Comparison of ENCODE assay signal across 24 cellular contexts in the genomic region with DNA sequence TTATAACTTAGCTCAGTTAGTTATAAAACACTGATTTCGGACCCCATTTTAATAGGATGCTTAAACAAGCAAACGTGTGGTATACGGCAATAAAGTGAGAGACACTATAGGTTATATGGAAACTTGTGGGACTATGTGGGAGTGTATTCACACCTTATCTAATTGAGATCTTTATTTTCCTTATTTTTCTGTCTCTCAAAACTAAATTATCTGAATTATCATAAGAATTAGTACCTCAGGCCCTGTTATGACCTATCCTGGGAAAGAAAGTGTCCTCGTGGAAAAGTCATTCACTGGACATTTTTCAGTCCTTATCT. TPM values are rescaled to one million over a fixed set of nuclear protein-coding genes. Genes with fewer than 3 reads are reported as not detected.
DNase-seq lines count a peak whose midpoint lies in the region; ATAC-seq, FAIRE-seq and TF ChIP-seq lines count a peak whose summit lies in the region.
"Had no signal": no experiment of that assay in that cellular context is flagged by ENCODE, and none has a peak within 500 bp of the region (broad histone marks: within the 10 kb centered on the region; RNA-seq: fewer than 3 reads in every experiment).

No MANE protein-coding gene starts in this region.

- POLR2A ChIA-PET in HepG2 (lab: Yijun Ruan, JAX), result interaction anchor here (1.4 kb wide), 1 partner anchor 14 kb away, joined by 4 read pairs; the partner anchor contains the start of gene WWTR1

- in situ Hi-C loops in HepG2 (cut with HindIII; ENCODE audit: extremely low pct_ligation_motif_present, low pct_unique_long_range_greater_than_20kb) (no loop called here), gastrocnemius medialis (cut with MboI; ENCODE audit: low sequenced_read_pairs in 4 of 4) (loop anchor here in 1 of 4 donors (25.0 kb wide), 1 partner anchor 106 kb away; no protein-coding TSS in a partner anchor)

- peaks cover 14% of the 10 kb centered on the region; the same call in 1 of the 2 replicates for H4K20me1 ChIP-seq in GM23338 (replicated peaks; ENCODE audit: insufficient read depth)
- H4K20me1 ChIP-seq in HepG2 (ENCODE audit: insufficient read depth, low read length), result peaks cover 41% of the 10 kb centered on the region
- H4K20me1 ChIP-seq: BLaER1 had no signal

- H3K4me2 ChIP-seq in GM23338 (no peak overlapping the region), HepG2 (ENCODE audit: low read depth, low read length) (peak overlapping the region; percentile 12; the same call in 1 of the 2 replicates)
- H3K4me2 ChIP-seq: BLaER1, neural progenitor cell had no signal

- no peak for ATAC-seq in GM23338
- no peak for ATAC-seq in body of pancreas
- ATAC-seq in HepG2, result no peak
- no peak for ATAC-seq in gastrocnemius medialis
- no peak for ATAC-seq in upper lobe of right lung
- no peak for ATAC-seq in GM18519 (IDR thresholded peaks at IDR 0.05; ENCODE audit: low FRiP score, unreplicated experiment)
- no peak for ATAC-seq in activated CD4-positive, CD25-positive, alpha-beta regulatory T cell treated with anti-CD3 and anti-CD28 coated beads, Interleukin-2, amount 50 U/mL, for 24 hours
- ATAC-seq: activated CD4-positive, alpha-beta T cell treated with anti-CD3 and anti-CD28 coated beads for 36 hours; activated T-cell treated with anti-CD3 and anti-CD28 coated beads, Interleukin-2, amount 50 U/mL, for 4 hours had no signal

- TSS peak; percentile 8 for BruUV-seq in HepG2 (replicated peaks; lab: Mats Ljungman, UMichigan)

- DNase-seq in GM23338 (ENCODE audit: low spot score) (no peak), body of pancreas (no peak), HepG2 (ENCODE audit: low spot score) (no peak), sigmoid colon (no peak), gastrocnemius medialis (no peak), upper lobe of right lung (no peak)
- DNase-seq: ACHN; activated CD4-positive, alpha-beta T cell treated with anti-CD3 and anti-CD28 coated beads for 36 hours; activated naive CD4-positive, alpha-beta T cell treated with anti-CD3 and anti-CD28 coated beads for 36 hours; activated T-cell treated with anti-CD3 and anti-CD28 coated beads, Interleukin-2, amount 50 U/mL, for 4 hours; amniotic stem cell; central memory CD4-positive, alpha-beta T cell; H7; Kasumi-1; midbrain; NCI-H187 treated with DMSO at 0.1 percent for 48 hours; NCI-H526 treated with DMSO at 0.1 percent for 48 hours; stimulated activated CD8-positive, alpha-beta memory T cell treated with anti-CD3 and anti-CD28 coated beads, Interleukin-4, amount 100 ng/mL, for 48 hours had no signal

- H3K27ac ChIP-seq in GM23338 (ENCODE audit: low read depth) (no peak overlapping the region), body of pancreas (peak overlapping the region in 3 of 4 donors; percentile 44 to 71 (median 52)), HepG2 (ENCODE audit: extremely low read length, insufficient read depth, low read length) (peak overlapping the region; percentile 24), sigmoid colon (peak overlapping the region; percentile 58 to 84 (median 70)), gastrocnemius medialis (no peak overlapping the region), upper lobe of right lung (no peak overlapping the region)
- H3K27ac ChIP-seq: BLaER1, neural progenitor cell, SJSA1 had no signal

- no peak for FAIRE-seq in HepG2 (lab: Jason Lieb, UNC)

- H3K27me3 Mint-ChIP-seq in GM23338 (ENCODE audit: insufficient read depth, low read depth, poor library complexity), result peaks cover 2% of the 10 kb centered on the region

- H3K4me1 ChIP-seq in GM23338 (ENCODE audit: insufficient read depth) (peaks cover 31% of the 10 kb centered on the region), body of pancreas (peaks cover 55% of the 10 kb centered on the region), HepG2 (ENCODE audit: insufficient read depth, low read length) (peaks cover 97% of the 10 kb centered on the region), sigmoid colon (peaks cover 0 to 87% (median 74%) of the 10 kb centered on the region in 4 donors), gastrocnemius medialis (peaks cover 27 to 40% of the 10 kb centered on the region in 2 donors), upper lobe of right lung (peaks cover 18% of the 10 kb centered on the region)
- H3K4me1 ChIP-seq: BLaER1 had no signal

- TF ChIP-seq POLR2A in body of pancreas (IDR thresholded peaks at IDR 0.05) (no peak), HepG2 (IDR thresholded peaks at IDR 0.05; ENCODE audit: insufficient read depth in 1 of 2, low read depth in 2 of 2, low read length in 2 of 2) (no peak), sigmoid colon (IDR thresholded peaks at IDR 0.05) (no peak), gastrocnemius medialis (IDR thresholded peaks at IDR 0.05) (no peak)

- H3K9me2 ChIP-seq in GM23338 (ENCODE audit: insufficient read depth), result no peaks in the 10 kb centered on the region

- H3K79me2 ChIP-seq in GM23338 (replicated peaks; ENCODE audit: insufficient read depth), result peaks cover 100% of the 10 kb centered on the region
- peaks cover 91% of the 10 kb centered on the region for H3K79me2 ChIP-seq in HepG2 (ENCODE audit: insufficient read depth, low read length)

- no peak overlapping the region for H3K9ac ChIP-seq in HepG2 (ENCODE audit: insufficient read depth, low read depth, low read length)
- H3K9ac ChIP-seq: BLaER1, neural progenitor cell had no signal

- H3K36me3 ChIP-seq in GM23338 (ENCODE audit: insufficient read depth) (peaks cover 7% of the 10 kb centered on the region; the same call in 1 of the 2 replicates), body of pancreas (replicated peaks in 1 of 2; ENCODE audit: insufficient read depth in 1 of 2, low read depth in 2 of 2) (no peaks in the 10 kb centered on the region), HepG2 (replicated peaks in 1 of 2; ENCODE audit: control insufficient read depth in 1 of 2, insufficient read depth in 2 of 2, low read length in 2 of 2) (peaks cover 12 to 40% of the 10 kb centered on the region in 2 experiments), sigmoid colon (no peaks in the 10 kb centered on the region), gastrocnemius medialis (no peaks in the 10 kb centered on the region), upper lobe of right lung (no peaks in the 10 kb centered on the region)
- H3K36me3 ChIP-seq: BLaER1, neural progenitor cell had no signal

- H2AFZ ChIP-seq in GM23338 (no peak overlapping the region), HepG2 (ENCODE audit: low read length) (no peak overlapping the region)
- H2AFZ ChIP-seq: neural progenitor cell had no signal

- TF ChIP-seq CTCF in GM23338 (conservative IDR thresholded peaks at IDR 0.05; ENCODE audit: low read depth in 2 of 2), result no peak
- no peak for TF ChIP-seq CTCF in body of pancreas (IDR thresholded peaks at IDR 0.05)
- no peak for TF ChIP-seq CTCF in HepG2 (CRISPR knock-in tag; IDR thresholded peaks at IDR 0.05)
- no peak for TF ChIP-seq CTCF in sigmoid colon (IDR thresholded peaks at IDR 0.05)
- TF ChIP-seq CTCF in gastrocnemius medialis (IDR thresholded peaks at IDR 0.05 in 4 of 5, conservative IDR thresholded peaks at IDR 0.05 in 1 of 5), result no peak
- no peak for TF ChIP-seq CTCF in upper lobe of right lung (IDR thresholded peaks at IDR 0.05)

- no peak overlapping the region for H3K4me3 Mint-ChIP-seq in GM23338
- H3K4me3 Mint-ChIP-seq: activated CD4-positive, alpha-beta T cell treated with anti-CD3 and anti-CD28 coated beads for 36 hours; activated naive CD4-positive, alpha-beta T cell treated with anti-CD3 and anti-CD28 coated beads for 36 hours; activated T-cell treated with anti-CD3 and anti-CD28 coated beads, Interleukin-2, amount 50 U/mL, for 4 hours; neural progenitor cell; T-helper 1 cell treated with Interleukin-12 subunit alpha and Interleukin-12 subunit beta and Interleukin-4 antibody, amounts not matched to agents 30 μg/mL and 1 μg/mL, for 36 hours had no signal

- H3F3A ChIP-seq in GM23338 (replicated peaks; ENCODE audit: low read depth), result no peaks in the 10 kb centered on the region

- CTCF ChIA-PET in HepG2 (lab: Yijun Ruan, JAX; ENCODE audit: low intra/inter-chr PET ratio, low total read pairs), result no interaction called here

- WGBS in body of pancreas, 2 donors, result 59 to 63% methylated on average over 4 of the region's 4 CpGs
- WGBS in HepG2 (ENCODE audit: low lambda C conversion rate), result 85% methylated on average over 4 of the region's 4 CpGs
- 15 to 59% methylated on average over 4 of the region's 4 CpGs for WGBS in sigmoid colon, 2 donors

- no peak for TF ChIP-seq EP300 in HepG2 (IDR thresholded peaks at IDR 0.05; ENCODE audit: low read depth in 2 of 2, low read length in 2 of 2)
- no peak for TF ChIP-seq EP300 in HepG2 (CRISPR knock-in tag; IDR thresholded peaks at IDR 0.05; ENCODE audit: borderline replicate concordance)
- no peak for TF ChIP-seq EP300 in sigmoid colon (IDR thresholded peaks at IDR 0.05)

- H3K27me3 ChIP-seq in GM23338 (ENCODE audit: insufficient read depth), result no peaks in the 10 kb centered on the region
- H3K27me3 ChIP-seq in body of pancreas, result no peaks in the 10 kb centered on the region
- H3K27me3 ChIP-seq in HepG2 (ENCODE audit: control insufficient read depth in 1 of 2, insufficient read depth in 2 of 2, low read length in 2 of 2), result no peaks in the 10 kb centered on the region
- H3K27me3 ChIP-seq in sigmoid colon, result no peaks in the 10 kb centered on the region
- H3K27me3 ChIP-seq in gastrocnemius medialis, result no peaks in the 10 kb centered on the region
- no peaks in the 10 kb centered on the region for H3K27me3 ChIP-seq in upper lobe of right lung
- H3K27me3 ChIP-seq: BLaER1, neural progenitor cell, SJSA1 had no signal

- no peak for TF ChIP-seq RAD21 in HepG2 (CRISPR knock-in tag; IDR thresholded peaks at IDR 0.05)

- H3K4me1 Mint-ChIP-seq in GM23338, result peaks cover 24% of the 10 kb centered on the region
- H3K4me1 Mint-ChIP-seq: activated CD4-positive, alpha-beta T cell treated with anti-CD3 and anti-CD28 coated beads for 36 hours had no signal

- peak overlapping the region; percentile 4; the same call in 1 of the 2 replicates for H3K27ac Mint-ChIP-seq in GM23338
- H3K27ac Mint-ChIP-seq: activated CD4-positive, alpha-beta T cell treated with anti-CD3 and anti-CD28 coated beads for 36 hours; activated naive CD4-positive, alpha-beta T cell treated with anti-CD3 and anti-CD28 coated beads for 36 hours; neural progenitor cell; T-helper 1 cell treated with Interleukin-12 subunit alpha and Interleukin-12 subunit beta and Interleukin-4 antibody, amounts not matched to agents 30 μg/mL and 1 μg/mL, for 36 hours had no signal

- intact Hi-C loops in body of pancreas (cut with DNase I), result no loop called here
- intact Hi-C loops in HepG2 (cut with micrococcal nuclease; ENCODE audit: unreplicated experiment), result loop anchor here (5.0 kb wide), 1 partner anchor 36 kb away; no protein-coding TSS in a partner anchor
- intact Hi-C loops in sigmoid colon (cut with DNase I), result no loop called here
- intact Hi-C loops in gastrocnemius medialis (cut with DNase I; ENCODE audit: low total_unique reads), result no loop called here
- intact Hi-C loops in upper lobe of right lung (cut with DNase I), result no loop called here

- H3K9me3 Mint-ChIP-seq in GM23338, result no peaks in the 10 kb centered on the region
- H3K9me3 Mint-ChIP-seq: activated naive CD4-positive, alpha-beta T cell treated with anti-CD3 and anti-CD28 coated beads for 36 hours; activated T-cell treated with anti-CD3 and anti-CD28 coated beads, Interleukin-2, amount 50 U/mL, for 4 hours; neural progenitor cell; T-helper 1 cell treated with Interleukin-12 subunit alpha and Interleukin-12 subunit beta and Interleukin-4 antibody, amounts not matched to agents 30 μg/mL and 1 μg/mL, for 36 hours had no signal

- H3K9me3 ChIP-seq in body of pancreas, result no peaks in the 10 kb centered on the region
- no peaks in the 10 kb centered on the region for H3K9me3 ChIP-seq in HepG2 (ENCODE audit: low read length)
- no peaks in the 10 kb centered on the region for H3K9me3 ChIP-seq in sigmoid colon
- no peaks in the 10 kb centered on the region for H3K9me3 ChIP-seq in gastrocnemius medialis
- no peaks in the 10 kb centered on the region for H3K9me3 ChIP-seq in upper lobe of right lung
- H3K9me3 ChIP-seq: BLaER1, SJSA1 had no signal

- H3K36me3 Mint-ChIP-seq in GM23338 (ENCODE audit: low read depth), result peaks cover 12% of the 10 kb centered on the region

- H3K4me3 ChIP-seq in GM23338, result no peak overlapping the region
- H3K4me3 ChIP-seq in body of pancreas, result no peak overlapping the region
- no peak overlapping the region for H3K4me3 ChIP-seq in HepG2 (replicated peaks in 1 of 3; ENCODE audit: insufficient read depth in 1 of 3, low read depth in 2 of 3, low read length in 3 of 3)
- H3K4me3 ChIP-seq in sigmoid colon, result no peak overlapping the region
- no peak overlapping the region for H3K4me3 ChIP-seq in gastrocnemius medialis
- no peak overlapping the region for H3K4me3 ChIP-seq in upper lobe of right lung
- H3K4me3 ChIP-seq: BLaER1, neural progenitor cell, SJSA1 had no signal

RNA-seq across cellular contexts. Expression of gene WWTR1, which starts 14.4 kb away (rescaled TPM):
- total RNA-seq in GM23338 (2014; rRNA removed; shearing (Covaris generic)), result 26.2 and 31.1 TPM in 2 replicates
- polyA plus RNA-seq in GM23338 (2016; fragmentation: Nextera tagmentation; extraction: Ambion mirVana), result 21.0 and 25.1 TPM in 2 replicates
- 10 to 100 TPM; 46.2 to 64.3 TPM for total RNA-seq in body of pancreas
- 19.7 and 27.0 TPM in 2 replicates for total RNA-seq in HepG2 (2016; rRNA removed; fragmentation: Illumina TruSeq; extraction: Trizol)
- 3.0 and 4.5 TPM in 2 replicates for total RNA-seq in HepG2 (2016; cell fraction: cytosol; rRNA removed; fragmentation: Illumina TruSeq; extraction: Trizol; ENCODE audit: low read depth)
- 18.2 and 25.1 TPM in 2 replicates for total RNA-seq in HepG2 (2016; cell fraction: insoluble cytoplasmic fraction; rRNA removed; fragmentation: Illumina TruSeq; extraction: Trizol)
- total RNA-seq in HepG2 (2016; cell fraction: membrane; rRNA removed; fragmentation: Illumina TruSeq; extraction: Trizol), result 11.0 and 11.7 TPM in 2 replicates
- total RNA-seq in HepG2 (2016; cell fraction: nucleus; rRNA removed; fragmentation: Illumina TruSeq; extraction: Trizol), result 22.2 and 23.3 TPM in 2 replicates
- 105 and 139 TPM in 2 replicates for polyA plus RNA-seq in HepG2 (2011; rRNA removed)
- 87.9 and 94.0 TPM in 2 replicates for polyA plus RNA-seq in HepG2 (2011; cell fraction: cytosol; rRNA removed)
- polyA plus RNA-seq in HepG2 (2011; cell fraction: nucleus; rRNA removed), result 104 and 133 TPM in 2 replicates
- polyA plus RNA-seq in HepG2 (2012), result 75.0 and 83.3 TPM in 2 replicates
- polyA plus RNA-seq in HepG2 (2016; cell fraction: cytosol; fragmentation: Illumina TruSeq; extraction: Trizol; ENCODE audit: low read depth), result 5.5 and 5.7 TPM in 2 replicates
- polyA plus RNA-seq in HepG2 (2016; cell fraction: insoluble cytoplasmic fraction; fragmentation: Illumina TruSeq; extraction: Trizol; ENCODE audit: low read depth), result 54.5 and 55.7 TPM in 2 replicates
- polyA plus RNA-seq in HepG2 (2016; cell fraction: membrane; fragmentation: Illumina TruSeq; extraction: Trizol; ENCODE audit: low read depth), result 11.1 and 12.3 TPM in 2 replicates
- polyA plus RNA-seq in HepG2 (2016; cell fraction: nucleus; fragmentation: Illumina TruSeq; extraction: Trizol; ENCODE audit: insufficient read depth, low read depth), result 38.7 and 40.5 TPM in 2 replicates
- 71.2 and 129 TPM in 2 replicates for polyA minus RNA-seq in HepG2 (2011; rRNA and poly(A)+ RNA removed; ENCODE audit: low replicate concordance)
- 90.2 and 115 TPM in 2 replicates for polyA minus RNA-seq in HepG2 (2011; cell fraction: cytosol; rRNA and poly(A)+ RNA removed)
- polyA minus RNA-seq in HepG2 (2011; cell fraction: nucleus; rRNA and poly(A)+ RNA removed), result 131 and 167 TPM in 2 replicates
- 100 to 1,000 TPM; 243 to 340 (median 317) TPM for total RNA-seq in sigmoid colon
- 10 to 100 TPM in 2 of 3 donors, 1 to 10 TPM in 1; 7.9 to 19.2 (median 15.2) TPM for polyA plus RNA-seq in sigmoid colon
- 10 to 100 TPM; 11.3 to 30.7 (median 17.6) TPM for total RNA-seq in gastrocnemius medialis
- total RNA-seq in upper lobe of right lung, result 87.7 TPM

Comparison
In these comparisons a context has a peak if more than half of its experiments do, and no peak if none do; other contexts are left out.
1. H3K27ac ChIP-seq: peak in body of pancreas (3 of 4), HepG2 (single experiment) and sigmoid colon (4 of 4); none in GM23338 (single experiment), gastrocnemius medialis (0 of 4) and upper lobe of right lung (single experiment).